1 cellular context compared by ENCODE assay signal in the genomic region with DNA sequence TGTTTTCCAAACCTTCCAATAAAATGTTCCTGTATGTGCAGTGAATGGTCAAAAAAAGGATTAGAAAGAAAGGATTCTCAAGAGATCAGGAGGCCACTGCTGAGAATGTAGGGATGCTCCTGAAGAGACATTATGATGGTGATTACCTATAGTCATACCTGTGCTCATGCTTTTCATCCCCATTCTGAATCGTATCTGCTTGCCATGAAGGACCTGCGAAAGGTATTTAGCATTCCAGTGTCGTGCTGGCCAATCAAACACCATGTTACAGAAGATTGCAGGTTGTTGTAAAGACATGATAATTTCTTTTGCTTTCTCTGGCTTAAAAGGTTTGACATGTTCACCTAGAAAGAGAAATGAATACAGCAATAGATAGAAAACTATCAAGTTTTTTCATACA.
TF ChIP-seq lines count a peak whose summit lies in the region.

No MANE protein-coding gene starts in this region.

TF ChIP-seq in H1, 55 proteins besides CTCF, POLR2A, EP300 and RAD21:
- TF ChIP-seq TEAD4 (IDR thresholded peaks at IDR 0.05; ENCODE audit: low read depth, low read length) (peak; percentile 79), SP1 (IDR thresholded peaks at IDR 0.05; ENCODE audit: low read depth, low read length) (peak; percentile 41; the same call in 1 of the 2 replicates), RXRA (IDR thresholded peaks at IDR 0.05; ENCODE audit: insufficient read depth, low read depth, low read length) (no peak)
